ENCODE assay signal across 2 cellular contexts in the genomic region with DNA sequence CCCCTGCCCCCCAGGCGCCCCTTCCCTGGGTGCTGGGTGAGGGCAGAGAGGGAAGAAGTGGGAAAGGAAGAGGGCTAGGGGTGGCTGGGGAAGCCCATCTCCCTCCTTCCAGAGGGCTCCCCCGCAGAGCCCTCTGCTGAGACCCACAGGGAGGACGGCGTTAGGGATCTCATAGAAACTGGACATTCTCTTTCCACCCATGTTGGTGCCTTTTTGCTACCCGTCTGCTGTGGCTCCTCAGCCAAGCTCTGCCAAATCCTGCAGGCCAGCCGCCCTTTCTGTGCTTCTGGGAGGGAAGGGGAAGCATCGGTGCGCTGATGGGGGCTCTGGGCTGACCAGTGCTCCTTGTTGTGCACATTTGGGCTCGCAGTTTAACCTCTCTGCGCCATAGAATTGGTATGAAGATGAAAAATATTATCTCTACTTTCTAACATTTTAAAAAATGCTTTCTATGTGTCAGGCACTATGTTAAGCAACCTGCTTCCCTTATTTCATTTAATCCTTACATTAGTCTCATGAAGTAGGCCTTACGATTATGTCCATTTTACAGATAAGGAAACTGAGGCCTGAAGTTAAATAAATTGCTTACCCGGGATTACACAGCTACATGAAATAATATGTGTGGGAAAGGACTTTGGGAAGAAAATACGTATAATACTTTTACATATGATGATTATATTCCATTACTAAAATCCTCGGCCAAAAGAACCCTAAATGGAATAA.
TF ChIP-seq lines count a peak whose summit lies in the region.

No MANE protein-coding gene starts in this region.

TF ChIP-seq in H1, 55 proteins besides CTCF, POLR2A, EP300 and RAD21 (continues in another document):
- TF ChIP-seq CBX8 (IDR thresholded peaks at IDR 0.05; ENCODE audit: borderline replicate concordance, low read depth, low read length) = no peak
- no peak for TF ChIP-seq RNF2 (IDR thresholded peaks at IDR 0.05; ENCODE audit: borderline replicate concordance, low read depth, low read length, missing control alignments, poor library complexity, severe bottlenecking)
- no peak for TF ChIP-seq TEAD4 (IDR thresholded peaks at IDR 0.05; ENCODE audit: low read depth, low read length)
- TF ChIP-seq, protein P1, sequence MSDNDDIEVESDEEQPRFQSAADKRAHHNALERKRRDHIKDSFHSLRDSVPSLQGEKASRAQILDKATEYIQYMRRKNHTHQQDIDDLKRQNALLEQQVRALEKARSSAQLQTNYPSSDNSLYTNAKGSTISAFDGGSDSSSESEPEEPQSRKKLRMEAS (IDR thresholded peaks at IDR 0.05) = no peak
- TF ChIP-seq, protein P2, sequence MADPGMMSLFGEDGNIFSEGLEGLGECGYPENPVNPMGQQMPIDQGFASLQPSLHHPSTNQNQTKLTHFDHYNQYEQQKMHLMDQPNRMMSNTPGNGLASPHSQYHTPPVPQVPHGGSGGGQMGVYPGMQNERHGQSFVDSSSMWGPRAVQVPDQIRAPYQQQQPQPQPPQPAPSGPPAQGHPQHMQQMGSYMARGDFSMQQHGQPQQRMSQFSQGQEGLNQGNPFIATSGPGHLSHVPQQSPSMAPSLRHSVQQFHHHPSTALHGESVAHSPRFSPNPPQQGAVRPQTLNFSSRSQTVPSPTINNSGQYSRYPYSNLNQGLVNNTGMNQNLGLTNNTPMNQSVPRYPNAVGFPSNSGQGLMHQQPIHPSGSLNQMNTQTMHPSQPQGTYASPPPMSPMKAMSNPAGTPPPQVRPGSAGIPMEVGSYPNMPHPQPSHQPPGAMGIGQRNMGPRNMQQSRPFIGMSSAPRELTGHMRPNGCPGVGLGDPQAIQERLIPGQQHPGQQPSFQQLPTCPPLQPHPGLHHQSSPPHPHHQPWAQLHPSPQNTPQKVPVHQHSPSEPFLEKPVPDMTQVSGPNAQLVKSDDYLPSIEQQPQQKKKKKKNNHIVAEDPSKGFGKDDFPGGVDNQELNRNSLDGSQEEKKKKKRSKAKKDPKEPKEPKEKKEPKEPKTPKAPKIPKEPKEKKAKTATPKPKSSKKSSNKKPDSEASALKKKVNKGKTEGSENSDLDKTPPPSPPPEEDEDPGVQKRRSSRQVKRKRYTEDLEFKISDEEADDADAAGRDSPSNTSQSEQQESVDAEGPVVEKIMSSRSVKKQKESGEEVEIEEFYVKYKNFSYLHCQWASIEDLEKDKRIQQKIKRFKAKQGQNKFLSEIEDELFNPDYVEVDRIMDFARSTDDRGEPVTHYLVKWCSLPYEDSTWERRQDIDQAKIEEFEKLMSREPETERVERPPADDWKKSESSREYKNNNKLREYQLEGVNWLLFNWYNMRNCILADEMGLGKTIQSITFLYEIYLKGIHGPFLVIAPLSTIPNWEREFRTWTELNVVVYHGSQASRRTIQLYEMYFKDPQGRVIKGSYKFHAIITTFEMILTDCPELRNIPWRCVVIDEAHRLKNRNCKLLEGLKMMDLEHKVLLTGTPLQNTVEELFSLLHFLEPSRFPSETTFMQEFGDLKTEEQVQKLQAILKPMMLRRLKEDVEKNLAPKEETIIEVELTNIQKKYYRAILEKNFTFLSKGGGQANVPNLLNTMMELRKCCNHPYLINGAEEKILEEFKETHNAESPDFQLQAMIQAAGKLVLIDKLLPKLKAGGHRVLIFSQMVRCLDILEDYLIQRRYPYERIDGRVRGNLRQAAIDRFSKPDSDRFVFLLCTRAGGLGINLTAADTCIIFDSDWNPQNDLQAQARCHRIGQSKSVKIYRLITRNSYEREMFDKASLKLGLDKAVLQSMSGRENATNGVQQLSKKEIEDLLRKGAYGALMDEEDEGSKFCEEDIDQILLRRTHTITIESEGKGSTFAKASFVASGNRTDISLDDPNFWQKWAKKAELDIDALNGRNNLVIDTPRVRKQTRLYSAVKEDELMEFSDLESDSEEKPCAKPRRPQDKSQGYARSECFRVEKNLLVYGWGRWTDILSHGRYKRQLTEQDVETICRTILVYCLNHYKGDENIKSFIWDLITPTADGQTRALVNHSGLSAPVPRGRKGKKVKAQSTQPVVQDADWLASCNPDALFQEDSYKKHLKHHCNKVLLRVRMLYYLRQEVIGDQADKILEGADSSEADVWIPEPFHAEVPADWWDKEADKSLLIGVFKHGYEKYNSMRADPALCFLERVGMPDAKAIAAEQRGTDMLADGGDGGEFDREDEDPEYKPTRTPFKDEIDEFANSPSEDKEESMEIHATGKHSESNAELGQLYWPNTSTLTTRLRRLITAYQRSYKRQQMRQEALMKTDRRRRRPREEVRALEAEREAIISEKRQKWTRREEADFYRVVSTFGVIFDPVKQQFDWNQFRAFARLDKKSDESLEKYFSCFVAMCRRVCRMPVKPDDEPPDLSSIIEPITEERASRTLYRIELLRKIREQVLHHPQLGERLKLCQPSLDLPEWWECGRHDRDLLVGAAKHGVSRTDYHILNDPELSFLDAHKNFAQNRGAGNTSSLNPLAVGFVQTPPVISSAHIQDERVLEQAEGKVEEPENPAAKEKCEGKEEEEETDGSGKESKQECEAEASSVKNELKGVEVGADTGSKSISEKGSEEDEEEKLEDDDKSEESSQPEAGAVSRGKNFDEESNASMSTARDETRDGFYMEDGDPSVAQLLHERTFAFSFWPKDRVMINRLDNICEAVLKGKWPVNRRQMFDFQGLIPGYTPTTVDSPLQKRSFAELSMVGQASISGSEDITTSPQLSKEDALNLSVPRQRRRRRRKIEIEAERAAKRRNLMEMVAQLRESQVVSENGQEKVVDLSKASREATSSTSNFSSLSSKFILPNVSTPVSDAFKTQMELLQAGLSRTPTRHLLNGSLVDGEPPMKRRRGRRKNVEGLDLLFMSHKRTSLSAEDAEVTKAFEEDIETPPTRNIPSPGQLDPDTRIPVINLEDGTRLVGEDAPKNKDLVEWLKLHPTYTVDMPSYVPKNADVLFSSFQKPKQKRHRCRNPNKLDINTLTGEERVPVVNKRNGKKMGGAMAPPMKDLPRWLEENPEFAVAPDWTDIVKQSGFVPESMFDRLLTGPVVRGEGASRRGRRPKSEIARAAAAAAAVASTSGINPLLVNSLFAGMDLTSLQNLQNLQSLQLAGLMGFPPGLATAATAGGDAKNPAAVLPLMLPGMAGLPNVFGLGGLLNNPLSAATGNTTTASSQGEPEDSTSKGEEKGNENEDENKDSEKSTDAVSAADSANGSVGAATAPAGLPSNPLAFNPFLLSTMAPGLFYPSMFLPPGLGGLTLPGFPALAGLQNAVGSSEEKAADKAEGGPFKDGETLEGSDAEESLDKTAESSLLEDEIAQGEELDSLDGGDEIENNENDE (IDR thresholded peaks at IDR 0.05; ENCODE audit: insufficient replicate concordance, low read length) = no peak
- no peak for TF ChIP-seq CTBP2 (IDR thresholded peaks at IDR 0.05; ENCODE audit: borderline replicate concordance, insufficient read depth, insufficient read length, low read length)
- no peak for TF ChIP-seq SRF (IDR thresholded peaks at IDR 0.05; ENCODE audit: low read depth, low read length)
- no peak for TF ChIP-seq ZNF274 (IDR thresholded peaks at IDR 0.05; ENCODE audit: borderline replicate concordance, extremely low read depth, low read length)
- no peak for TF ChIP-seq CHD1 (IDR thresholded peaks at IDR 0.05; ENCODE audit: low read depth, low read length)
- no peak for TF ChIP-seq ASH2L (IDR thresholded peaks at IDR 0.05; ENCODE audit: low read length)
- TF ChIP-seq EGR1 (IDR thresholded peaks at IDR 0.05; ENCODE audit: borderline replicate concordance, low read depth, low read length) = no peak
- TF ChIP-seq SUZ12 (IDR thresholded peaks at IDR 0.05; ENCODE audit: low read length) = no peak
- TF ChIP-seq RBBP5 (IDR thresholded peaks at IDR 0.05; ENCODE audit: borderline replicate concordance, low read depth, low read length) = no peak
- TF ChIP-seq KDM4A (IDR thresholded peaks at IDR 0.05; ENCODE audit: low read depth, low read length, severe bottlenecking) = no peak
- TF ChIP-seq EZH2 (IDR thresholded peaks at IDR 0.05; ENCODE audit: low read depth, low read length, severe bottlenecking) = no peak
- no peak for TF ChIP-seq CBX5 (IDR thresholded peaks at IDR 0.05; ENCODE audit: low read depth, low read length)
- no peak for TF ChIP-seq SAP30 (IDR thresholded peaks at IDR 0.05; ENCODE audit: insufficient read depth, insufficient replicate concordance, low read length)

TF ChIP-seq in neural cell, 6 proteins besides CTCF, POLR2A, EP300 and RAD21:
- TF ChIP-seq TAF1 (IDR thresholded peaks at IDR 0.05; ENCODE audit: low read depth) = no peak
- no peak for TF ChIP-seq SMC3 (conservative IDR thresholded peaks at IDR 0.05; ENCODE audit: poor library complexity)
- TF ChIP-seq MXI1 (conservative IDR thresholded peaks at IDR 0.05; ENCODE audit: poor library complexity, severe bottlenecking) = no peak
- TF ChIP-seq, protein P3, sequence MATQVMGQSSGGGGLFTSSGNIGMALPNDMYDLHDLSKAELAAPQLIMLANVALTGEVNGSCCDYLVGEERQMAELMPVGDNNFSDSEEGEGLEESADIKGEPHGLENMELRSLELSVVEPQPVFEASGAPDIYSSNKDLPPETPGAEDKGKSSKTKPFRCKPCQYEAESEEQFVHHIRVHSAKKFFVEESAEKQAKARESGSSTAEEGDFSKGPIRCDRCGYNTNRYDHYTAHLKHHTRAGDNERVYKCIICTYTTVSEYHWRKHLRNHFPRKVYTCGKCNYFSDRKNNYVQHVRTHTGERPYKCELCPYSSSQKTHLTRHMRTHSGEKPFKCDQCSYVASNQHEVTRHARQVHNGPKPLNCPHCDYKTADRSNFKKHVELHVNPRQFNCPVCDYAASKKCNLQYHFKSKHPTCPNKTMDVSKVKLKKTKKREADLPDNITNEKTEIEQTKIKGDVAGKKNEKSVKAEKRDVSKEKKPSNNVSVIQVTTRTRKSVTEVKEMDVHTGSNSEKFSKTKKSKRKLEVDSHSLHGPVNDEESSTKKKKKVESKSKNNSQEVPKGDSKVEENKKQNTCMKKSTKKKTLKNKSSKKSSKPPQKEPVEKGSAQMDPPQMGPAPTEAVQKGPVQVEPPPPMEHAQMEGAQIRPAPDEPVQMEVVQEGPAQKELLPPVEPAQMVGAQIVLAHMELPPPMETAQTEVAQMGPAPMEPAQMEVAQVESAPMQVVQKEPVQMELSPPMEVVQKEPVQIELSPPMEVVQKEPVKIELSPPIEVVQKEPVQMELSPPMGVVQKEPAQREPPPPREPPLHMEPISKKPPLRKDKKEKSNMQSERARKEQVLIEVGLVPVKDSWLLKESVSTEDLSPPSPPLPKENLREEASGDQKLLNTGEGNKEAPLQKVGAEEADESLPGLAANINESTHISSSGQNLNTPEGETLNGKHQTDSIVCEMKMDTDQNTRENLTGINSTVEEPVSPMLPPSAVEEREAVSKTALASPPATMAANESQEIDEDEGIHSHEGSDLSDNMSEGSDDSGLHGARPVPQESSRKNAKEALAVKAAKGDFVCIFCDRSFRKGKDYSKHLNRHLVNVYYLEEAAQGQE (IDR thresholded peaks at IDR 0.05; ENCODE audit: borderline replicate concordance) = no peak
- no peak for TF ChIP-seq POLR2AphosphoS5 (IDR thresholded peaks at IDR 0.05)
- TF ChIP-seq EZH2 (IDR thresholded peaks at IDR 0.05; ENCODE audit: borderline replicate concordance, insufficient read depth, low read length, poor library complexity, severe bottlenecking) = no peak
